In the genomic region with DNA sequence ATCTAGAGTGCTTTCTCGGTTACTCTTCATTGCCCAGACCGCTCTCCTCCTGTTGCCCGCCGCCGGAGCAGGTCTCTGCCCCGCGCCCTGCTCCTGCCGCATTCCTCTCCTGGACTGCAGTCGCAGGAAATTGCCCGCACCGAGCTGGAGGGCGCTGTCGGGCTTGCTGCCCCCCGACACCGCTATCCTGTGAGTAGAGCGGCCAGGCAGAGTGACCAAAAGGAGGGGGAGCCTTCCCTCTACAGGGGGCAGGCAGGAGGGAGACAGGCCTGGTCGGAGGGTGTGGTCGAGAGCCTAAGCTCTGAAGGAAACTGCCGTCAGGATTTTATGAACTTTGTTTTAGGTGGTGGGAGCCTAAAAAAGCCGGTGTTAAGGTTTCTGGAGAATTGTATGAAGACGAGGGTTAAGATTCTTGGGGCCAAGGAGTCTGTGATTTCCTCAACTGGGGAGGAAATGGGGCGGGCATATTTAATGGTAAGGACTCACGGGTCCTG, we compare ENCODE assay signal across 8 cellular contexts. TPM values are rescaled to one million over a fixed set of nuclear protein-coding genes. Genes with fewer than 3 reads are reported as not detected.
A peak's percentile ranks its signal among the peaks of the same experiment; 100 is the strongest.
DNase-seq lines count a peak whose midpoint lies in the region; ATAC-seq and TF ChIP-seq lines count a peak whose summit lies in the region.

No MANE protein-coding gene starts in this region.

- H3K36me3 ChIP-seq in ACC112 (ENCODE audit: insufficient read depth, low read length) = no peaks in the 10 kb centered on the region; the same call in 1 of the 2 replicates
- H3K36me3 ChIP-seq in Peyer's patch = peaks cover 0 to 9% (median 0%) of the 10 kb centered on the region in 3 donors
- peaks cover 23% of the 10 kb centered on the region for H3K36me3 ChIP-seq in endodermal cell (ENCODE audit: control insufficient read depth, insufficient read depth, low read length)
- peaks cover 0 to 5% of the 10 kb centered on the region in 2 donors for H3K36me3 ChIP-seq in mucosa of rectum (ENCODE audit: control insufficient read depth in 2 of 2, insufficient read depth in 2 of 2, low read length in 2 of 2)

- DNase-seq in Peyer's patch (peak in 2 of 3 donors; percentile 54 to 74), endodermal cell (peak; percentile 88), OCI-M2 (lab: John Stamatoyannopoulos, UW; ENCODE audit: unreplicated experiment) (no peak)
- DNase-seq in stimulated activated CD4-positive, alpha-beta T cell treated with anti-CD3 and anti-CD28 coated beads, Interleukin-2, amount 100 ng/mL, for 24 hours = no peak

- H3K4me3 ChIP-seq in ACC112 (ENCODE audit: low read depth, low read length) = peak overlapping the region; percentile 85
- H3K4me3 ChIP-seq in GM12875 (ENCODE audit: low read depth, low read length) = peak overlapping the region; percentile 80
- peak overlapping the region; percentile 79 to 95 (median 88) for H3K4me3 ChIP-seq in Peyer's patch
- peak overlapping the region; percentile 99 for H3K4me3 ChIP-seq in endodermal cell (ENCODE audit: low read length)
- H3K4me3 ChIP-seq in mucosa of rectum (ENCODE audit: low read length in 2 of 2) = peak overlapping the region; percentile 97 to 99

- peak overlapping the region; percentile 94 for H2AFZ ChIP-seq in ACC112 (ENCODE audit: low read length, unreplicated experiment)

- H3K9me3 Mint-ChIP-seq in endodermal cell = peaks cover under 1% of the 10 kb centered on the region

- TF ChIP-seq CTCF in GM12875 (IDR thresholded peaks at IDR 0.05; ENCODE audit: borderline replicate concordance, insufficient read depth, low read depth, low read length) = peak; percentile 37
- peak in 3 of 6 experiments; percentile 25 to 38 (median 35) for TF ChIP-seq CTCF in Peyer's patch (IDR thresholded peaks at IDR 0.05)
- peak; percentile 66 for TF ChIP-seq CTCF in endodermal cell (conservative IDR thresholded peaks at IDR 0.05)

- peak overlapping the region; percentile 98 for H3K4me3 Mint-ChIP-seq in endodermal cell

- 0 to 1% methylated on average over 12 to 23 of the region's 23 CpGs for WGBS in endodermal cell (ENCODE audit: insufficient coverage in 1 of 2, insufficient read length in 1 of 2), 2 experiments

- peaks cover 22% of the 10 kb centered on the region for H3K4me1 Mint-ChIP-seq in endodermal cell

- H3K27ac Mint-ChIP-seq in endodermal cell = peak overlapping the region; percentile 99

- H3K79me2 ChIP-seq in ACC112 (ENCODE audit: control insufficient read depth, insufficient read depth, low read length, unreplicated experiment) = peaks cover 47% of the 10 kb centered on the region

- H3K27me3 ChIP-seq in ACC112 (ENCODE audit: insufficient read depth, low read length) (no peaks in the 10 kb centered on the region), Peyer's patch (no peaks in the 10 kb centered on the region), endodermal cell (ENCODE audit: control insufficient read depth, insufficient read depth, low read length, poor library complexity, severe bottlenecking) (no peaks in the 10 kb centered on the region), mucosa of rectum (ENCODE audit: control insufficient read depth in 2 of 2, insufficient read depth in 2 of 2, low read length in 2 of 2) (no peaks in the 10 kb centered on the region)

- peak overlapping the region; percentile 84 for H3K9ac ChIP-seq in endodermal cell (ENCODE audit: extremely low read depth, low read length, poor library complexity, severe bottlenecking)
- H3K9ac ChIP-seq in mucosa of rectum (ENCODE audit: low read depth in 1 of 2, low read length in 2 of 2) = peak overlapping the region; percentile 91 to 97

- TF ChIP-seq POLR2A in Peyer's patch (IDR thresholded peaks at IDR 0.05) = no peak

- ATAC-seq in HG02840 (IDR thresholded peaks at IDR 0.05; ENCODE audit: low FRiP score, unreplicated experiment) = peak; percentile 9

- H3K9me3 ChIP-seq in Peyer's patch (no peaks in the 10 kb centered on the region), endodermal cell (ENCODE audit: control insufficient read depth, low read length) (no peaks in the 10 kb centered on the region), mucosa of rectum (ENCODE audit: control insufficient read depth in 2 of 2, low read length in 2 of 2) (no peaks in the 10 kb centered on the region)

- H3K27ac ChIP-seq in ACC112 (ENCODE audit: low read depth, low read length) (peak overlapping the region; percentile 67), Peyer's patch (peak overlapping the region; percentile 90 to 99 (median 90)), endodermal cell (ENCODE audit: low read depth, low read length) (peak overlapping the region; percentile 96), mucosa of rectum (ENCODE audit: low read depth in 2 of 2, low read length in 2 of 2) (peak overlapping the region; percentile 95)

- H3K36me3 Mint-ChIP-seq in endodermal cell (ENCODE audit: low read depth) = peaks cover 23% of the 10 kb centered on the region

- H3K4me1 ChIP-seq in ACC112 (ENCODE audit: control insufficient read depth, insufficient read depth, low read length, unreplicated experiment) (peaks cover 13% of the 10 kb centered on the region), Peyer's patch (peaks cover 0 to 34% (median 8%) of the 10 kb centered on the region in 4 donors), endodermal cell (ENCODE audit: control insufficient read depth, insufficient read depth, low read length) (peaks cover 4% of the 10 kb centered on the region), mucosa of rectum (ENCODE audit: control insufficient read depth in 2 of 2, insufficient read depth in 2 of 2, low read length in 2 of 2) (peaks cover 16 to 17% of the 10 kb centered on the region in 2 donors)

- H3K27me3 Mint-ChIP-seq in endodermal cell (ENCODE audit: insufficient read depth) = no peaks in the 10 kb centered on the region

RNA-seq across cellular contexts. Expression of a gene that starts 0.5 kb away (rescaled TPM):
- total RNA-seq in Peyer's patch (10 to 100 TPM in 3 of 4 donors, 1 to 10 TPM in 1; 9.5 to 38.7 (median 24.0) TPM), endodermal cell (10 to 100 TPM; 21.2 to 23.0 TPM)
- polyA plus RNA-seq in endodermal cell (2013, experiment 1 of 2) = 12.9 TPM
- 12.8 TPM for polyA plus RNA-seq in endodermal cell (2013, experiment 2 of 2)

Comparison
In these comparisons a context has a peak if more than half of its experiments do, and no peak if none do; other contexts are left out.
1. DNase-seq: peak in Peyer's patch (2 of 3) and endodermal cell (single experiment); none in stimulated activated CD4-positive, alpha-beta T cell treated with anti-CD3 and anti-CD28 coated beads, Interleukin-2, amount 100 ng/mL, for 24 hours (0 of 2) and OCI-M2 (single experiment).
2. Peak in every context shown above with its lines, with median percentiles within 50 percentile points of each other: H3K27ac ChIP-seq and H3K4me3 ChIP-seq.